In the genomic region with DNA sequence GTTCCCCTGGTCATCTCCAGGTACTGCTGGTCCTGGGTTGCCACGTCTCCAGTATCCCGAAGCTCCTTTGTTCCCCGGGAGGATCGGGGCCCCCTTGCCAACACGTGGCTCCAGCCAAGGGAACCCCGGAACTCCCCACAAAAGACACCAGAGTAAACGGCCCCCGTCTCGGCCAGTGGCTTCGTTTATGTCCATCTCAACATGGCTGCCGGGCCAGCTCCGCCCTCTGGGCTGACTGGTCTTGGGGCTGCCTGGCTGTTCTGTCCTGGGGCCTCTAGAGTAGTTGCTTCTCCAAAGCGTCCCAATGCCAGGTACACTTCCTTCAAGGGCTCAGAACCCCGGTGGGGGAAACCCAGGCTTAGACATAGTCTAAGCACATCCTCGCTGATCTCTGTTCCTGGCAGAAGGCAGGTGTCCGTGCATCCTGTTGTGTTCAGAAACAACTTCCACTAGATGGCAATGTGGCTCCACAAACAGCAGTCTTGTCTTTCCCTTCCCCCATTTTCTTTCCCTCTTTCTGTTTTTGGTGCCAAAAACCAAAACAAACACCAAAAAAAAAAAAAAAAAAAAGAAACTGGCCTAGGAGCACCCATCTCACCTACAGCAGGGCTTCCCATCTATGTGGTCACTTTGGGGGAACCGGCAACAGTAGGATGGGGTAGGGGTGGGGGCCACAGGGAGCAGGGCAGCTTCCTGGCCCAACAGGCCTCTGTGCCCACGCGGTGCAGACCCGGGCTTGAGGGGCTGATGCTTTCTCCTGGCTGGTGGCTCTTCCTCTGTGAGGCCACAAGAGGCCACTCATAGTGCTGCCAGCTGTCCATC, we compare ENCODE assay signal across 8 cellular contexts. TPM values are rescaled to one million over a fixed set of nuclear protein-coding genes. Genes with fewer than 3 reads are reported as not detected.
A peak's percentile ranks its signal among the peaks of the same experiment; 100 is the strongest.
DNase-seq lines count a peak whose midpoint lies in the region; TF ChIP-seq lines count a peak whose summit lies in the region.

No MANE protein-coding gene starts in this region.

- peak overlapping the region; percentile 20 for H3K4me2 ChIP-seq in Loucy (ENCODE audit: low read depth, low read length, poor library complexity, severe bottlenecking)

- H3K9ac ChIP-seq in Loucy (ENCODE audit: low read depth, low read length, poor library complexity, severe bottlenecking) = no peak overlapping the region

- peaks cover 5% of the 10 kb centered on the region for H4K20me1 ChIP-seq in Loucy (ENCODE audit: insufficient read depth, low read length, poor library complexity, severe bottlenecking)

- peaks cover 7% of the 10 kb centered on the region; the same call in 1 of the 2 replicates for H3K79me2 ChIP-seq in Loucy (ENCODE audit: insufficient read depth, low read length)

- H3K36me3 ChIP-seq in H7 (replicated peaks; ENCODE audit: control insufficient read depth, insufficient read depth, low read length) (no peaks in the 10 kb centered on the region), Loucy (ENCODE audit: insufficient read depth, low read length) (peaks cover 6% of the 10 kb centered on the region; the same call in 1 of the 2 replicates)

- no peaks in the 10 kb centered on the region for H3K27me3 ChIP-seq in H7 (ENCODE audit: control insufficient read depth, insufficient read depth, low read length)
- no peaks in the 10 kb centered on the region for H3K27me3 ChIP-seq in Loucy (ENCODE audit: insufficient read depth, low read length, poor library complexity, severe bottlenecking)

- H3K4me1 ChIP-seq in Loucy (ENCODE audit: insufficient read depth, low read length, poor library complexity, severe bottlenecking) = peaks cover 5% of the 10 kb centered on the region

- H3K4me3 ChIP-seq in H7 (ENCODE audit: insufficient read depth, low read depth, low read length) (no peak overlapping the region), Loucy (ENCODE audit: low read length, poor library complexity, severe bottlenecking) (no peak overlapping the region)

- peak; percentile 37 for TF ChIP-seq CTCF in Loucy (conservative IDR thresholded peaks at IDR 0.05; ENCODE audit: low read length)

- H3K9me3 ChIP-seq in Loucy (ENCODE audit: insufficient read depth, low read depth, low read length) = no peaks in the 10 kb centered on the region

- no peaks in the 10 kb centered on the region for H3F3A ChIP-seq in Loucy (ENCODE audit: low read depth)

- H2AFZ ChIP-seq in Loucy (ENCODE audit: low read length) = no peak overlapping the region

- intact Hi-C loops in head of caudate nucleus (cut with DNase I) = no loop called here

- DNase-seq in GM03348 (ENCODE audit: low spot score) (peak; percentile 66), H7 (peak; percentile 78), head of caudate nucleus (peak; percentile 35 to 91 (median 78)), putamen (ENCODE audit: low spot score) (peak; percentile 85), NCI-H345 treated with DMSO at 0.1 percent for 48 hours (lab: John Stamatoyannopoulos, UW; ENCODE audit: unreplicated experiment) (no peak), NCI-H187 treated with DMSO at 0.1 percent for 48 hours (lab: John Stamatoyannopoulos, UW) (no peak)
- DNase-seq in activated gamma-delta T cell treated with anti-CD3 and anti-CD28 coated beads, Interleukin-2, amount 50 U/mL, for 16 hours (ENCODE audit: low read depth) = peak; percentile 69

- no peaks in the 10 kb centered on the region for H3K9me2 ChIP-seq in Loucy (replicated peaks; ENCODE audit: low read depth, low read length)

RNA-seq across cellular contexts. Expression of a gene that starts 35.3 kb away (rescaled TPM):
- 7.5 and 12.0 TPM in 2 replicates for total RNA-seq in H7 (2014; rRNA removed; shearing (Covaris generic))

Comparison
In these comparisons a context has a peak if more than half of its experiments do, and no peak if none do; other contexts are left out.
1. DNase-seq: peak in GM03348 (single experiment), H7 (single experiment), activated gamma-delta T cell treated with anti-CD3 and anti-CD28 coated beads, Interleukin-2, amount 50 U/mL, for 16 hours (single experiment), head of caudate nucleus (42 of 42) and putamen (single experiment); none in NCI-H345 treated with DMSO at 0.1 percent for 48 hours (single experiment) and NCI-H187 treated with DMSO at 0.1 percent for 48 hours (single experiment).